In the genomic region with DNA sequence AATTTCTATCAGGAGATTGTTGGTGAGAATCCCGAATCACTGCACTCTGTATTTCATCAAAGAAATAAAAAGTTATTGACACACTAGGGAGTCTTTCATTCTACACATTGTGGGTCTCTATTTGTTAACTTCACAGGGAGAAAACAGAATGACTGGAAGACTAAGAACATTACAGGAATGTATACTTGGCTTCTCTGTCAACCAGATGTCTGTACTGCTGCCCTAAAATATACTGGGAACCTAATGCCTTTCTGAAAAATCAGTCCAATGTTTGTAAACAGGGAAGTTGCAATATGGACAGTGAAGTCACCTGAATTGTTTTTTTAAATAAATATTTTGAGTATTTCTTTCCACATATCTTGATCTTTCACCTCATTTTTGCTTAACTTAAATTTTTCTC, we compare ENCODE assay signal across 21 cellular contexts.
A peak's percentile ranks its signal among the peaks of the same experiment; 100 is the strongest.
DNase-seq lines count a peak whose midpoint lies in the region; ATAC-seq and TF ChIP-seq lines count a peak whose summit lies in the region.
"Had no signal": no experiment of that assay in that cellular context is flagged by ENCODE, and none has a peak within 500 bp of the region (broad histone marks: within the 10 kb centered on the region; RNA-seq: fewer than 3 reads in every experiment).

No MANE protein-coding gene starts in this region.

- H3K23ac ChIP-seq in IMR-90 (ENCODE audit: low read depth, low read length), result no peak overlapping the region
- no peak overlapping the region for H3K23ac ChIP-seq in mesenchymal stem cell (ENCODE audit: low read length in 2 of 2)

- TF ChIP-seq POLR2A in IMR-90 (IDR thresholded peaks at IDR 0.05; ENCODE audit: low read depth, low read length) (no peak), vagina (IDR thresholded peaks at IDR 0.05) (no peak)

- H3K27me3 ChIP-seq in IMR-90 (ENCODE audit: control insufficient read depth, insufficient read depth, low read length) (peaks cover 5% of the 10 kb centered on the region), mesenchymal stem cell (ENCODE audit: control insufficient read depth in 1 of 2, insufficient read depth in 1 of 2, low read length in 2 of 2) (no peaks in the 10 kb centered on the region), vagina (no peaks in the 10 kb centered on the region), A673 (replicated peaks; ENCODE audit: insufficient read depth, low read depth, low read length, poor library complexity) (peaks cover 35% of the 10 kb centered on the region)
- H3K27me3 ChIP-seq: BE2C, MG63 had no signal

- no peak overlapping the region for H3K56ac ChIP-seq in IMR-90 (ENCODE audit: extremely low read depth, insufficient read depth, low read length)

- H2BK120ac ChIP-seq in IMR-90 (ENCODE audit: low read depth, low read length) (no peak overlapping the region), mesenchymal stem cell (ENCODE audit: low read depth, low read length) (no peak overlapping the region)

- intact Hi-C loops in IMR-90 (cut with micrococcal nuclease), result no loop called here
- intact Hi-C loops in vagina (cut with DNase I), result no loop called here
- intact Hi-C loops in A673 (cut with micrococcal nuclease; ENCODE audit: unreplicated experiment), result no loop called here

- in situ Hi-C loops in IMR-90 (cut with MboI; ENCODE audit: low sequenced_read_pairs), result no loop called here

- H2BK15ac ChIP-seq in IMR-90 (ENCODE audit: low read depth, low read length) (no peak overlapping the region), mesenchymal stem cell (ENCODE audit: low read depth, poor library complexity, severe bottlenecking) (no peak overlapping the region)

- dilution Hi-C loops in IMR-90 (cut with HindIII; ENCODE audit: low sequenced_read_pairs, unreplicated experiment), result no loop called here

- H2BK5ac ChIP-seq in IMR-90 (ENCODE audit: low read depth, low read length, poor library complexity, severe bottlenecking) (no peak overlapping the region), mesenchymal stem cell (ENCODE audit: low read depth, low read length, poor library complexity, severe bottlenecking) (no peak overlapping the region)

- WGBS in IMR-90 (ENCODE audit: extremely low coverage in 2 of 2, insufficient read length in 1 of 2), 2 experiments, result no CpG with 5 or more reads among the region's 1 CpG
- no CpG with 5 or more reads among the region's 1 CpG for WGBS in mesenchymal stem cell

- peak; percentile 24 for DNase-seq in IMR-90
- peak; percentile 73 for DNase-seq in fibroblast of gingiva (ENCODE audit: low read depth)
- peak; percentile 29 for DNase-seq in mesenchymal stem cell
- DNase-seq in vagina (ENCODE audit: extremely low spot score in 2 of 2), result no peak
- DNase-seq in A673 (ENCODE audit: low spot score), result no peak
- no peak for DNase-seq in NCI-H69 (lab: John Stamatoyannopoulos, UW)
- DNase-seq in mucosa of gallbladder (ENCODE audit: low spot score), result no peak
- DNase-seq: ACHN; BE2C; Caco-2; CD4-positive, CD25-positive, alpha-beta regulatory T cell; Kasumi-1; MG63; NCI-H1048; NCI-H1436; NCI-H1930; NCI-H345; NCI-H524 treated with DMSO at 0.1 percent for 48 hours; NK-92 treated with Interleukin-12 subunit alpha and Interleukin-12 subunit beta, amount 100 ng/mL, for 24 hours; Right ventricle myocardium superior had no signal

- no peak overlapping the region for H2AK5ac ChIP-seq in IMR-90 (ENCODE audit: low read depth, low read length)
- H2AK5ac ChIP-seq in mesenchymal stem cell (ENCODE audit: low read length, severe bottlenecking), result no peak overlapping the region

- peaks cover 3% of the 10 kb centered on the region; the same call in 1 of the 2 replicates for H3K9me3 ChIP-seq in IMR-90 (ENCODE audit: control insufficient read depth, insufficient read depth, low read length)
- no peaks in the 10 kb centered on the region for H3K9me3 ChIP-seq in mesenchymal stem cell (ENCODE audit: control insufficient read depth, low read length)
- H3K9me3 ChIP-seq in vagina, result no peaks in the 10 kb centered on the region
- no peaks in the 10 kb centered on the region for H3K9me3 ChIP-seq in A673 (ENCODE audit: low read depth, low read length, poor library complexity, severe bottlenecking)
- H3K9me3 ChIP-seq: BE2C, Caco-2, HAP-1, MG63 had no signal

- H4K91ac ChIP-seq in IMR-90 (ENCODE audit: insufficient read depth, low read depth, low read length) (no peak overlapping the region), mesenchymal stem cell (ENCODE audit: low read length) (no peak overlapping the region)

- H4K20me1 ChIP-seq in IMR-90 (ENCODE audit: insufficient read depth, low read length), result no peaks in the 10 kb centered on the region

- no peak for TF ChIP-seq CTCF in IMR-90 (conservative IDR thresholded peaks at IDR 0.05; ENCODE audit: low read depth, low read length)
- TF ChIP-seq CTCF in vagina (IDR thresholded peaks at IDR 0.05), result no peak
- no peak for TF ChIP-seq CTCF in A673 (conservative IDR thresholded peaks at IDR 0.05; ENCODE audit: low read depth, low read length)

- POLR2A ChIA-PET in IMR-90 (lab: Charles Lee; ENCODE audit: unreplicated experiment) (no interaction called here), A673 (lab: Charles Lee; ENCODE audit: low non-redundant PET) (no interaction called here)

- no peaks in the 10 kb centered on the region for H3K79me1 ChIP-seq in IMR-90 (ENCODE audit: low read depth in 1 of 2, low read length in 2 of 2)
- no peaks in the 10 kb centered on the region for H3K79me1 ChIP-seq in mesenchymal stem cell (replicated peaks; ENCODE audit: low read length, poor library complexity, severe bottlenecking)

- no peak overlapping the region for H2AFZ ChIP-seq in IMR-90 (replicated peaks; ENCODE audit: low read length, poor library complexity)
- no peak overlapping the region for H2AFZ ChIP-seq in mesenchymal stem cell (ENCODE audit: low read depth, low read length)

- H3K4ac ChIP-seq in IMR-90 (ENCODE audit: low read depth, low read length) (no peak overlapping the region), mesenchymal stem cell (ENCODE audit: low read depth in 1 of 2, low read length in 2 of 2) (no peak overlapping the region)

- H4K8ac ChIP-seq in IMR-90 (ENCODE audit: low read depth in 2 of 2, low read length in 2 of 2) (no peak overlapping the region), mesenchymal stem cell (ENCODE audit: low read length) (no peak overlapping the region)

- H3K18ac ChIP-seq in IMR-90 (ENCODE audit: low read depth, low read length) (no peak overlapping the region; the same call in 1 of the 2 replicates), mesenchymal stem cell (ENCODE audit: low read depth in 1 of 2, low read length in 2 of 2) (no peak overlapping the region)

- no peak overlapping the region for H2BK12ac ChIP-seq in mesenchymal stem cell (ENCODE audit: low read length in 2 of 2)

- H2BK20ac ChIP-seq in IMR-90 (ENCODE audit: low read depth, low read length), result no peak overlapping the region

- no peak overlapping the region for H2AK9ac ChIP-seq in IMR-90 (replicated peaks; ENCODE audit: low read depth, low read length, poor library complexity)

- H3K36me3 ChIP-seq in IMR-90 (ENCODE audit: control insufficient read depth, insufficient read depth, low read length) (no peaks in the 10 kb centered on the region), mesenchymal stem cell (ENCODE audit: control insufficient read depth in 1 of 2, insufficient read depth in 2 of 2, low read depth in 1 of 2, low read length in 2 of 2) (no peaks in the 10 kb centered on the region), vagina (no peaks in the 10 kb centered on the region), A673 (ENCODE audit: insufficient read depth, low read length, poor library complexity, severe bottlenecking) (no peaks in the 10 kb centered on the region)
- H3K36me3 ChIP-seq: BE2C, HAP-1, MG63 had no signal

- CTCF ChIA-PET in IMR-90 (lab: Yijun Ruan, JAX), result interaction anchor here (0.6 to 0.8 kb wide), 2 partner anchors 11 to 61 kb away, joined by 3 to 4 read pairs; no protein-coding TSS in a partner anchor
- CTCF ChIA-PET in A673 (lab: Charles Lee), result no interaction called here

- H3K9ac ChIP-seq in IMR-90 (ENCODE audit: low read depth, low read length) (no peak overlapping the region), mesenchymal stem cell (ENCODE audit: low read length) (no peak overlapping the region)

- peak; percentile 60 for ATAC-seq in IMR-90 (ENCODE audit: low read depth)

- H3K4me3 ChIP-seq in IMR-90 (ENCODE audit: insufficient read depth, low read depth, low read length), result no peak overlapping the region
- peak overlapping the region in 1 of 2 experiments; percentile 31 for H3K4me3 ChIP-seq in mesenchymal stem cell (ENCODE audit: insufficient read depth in 1 of 2, low read depth in 1 of 2, low read length in 2 of 2)
- no peak overlapping the region for H3K4me3 ChIP-seq in vagina
- H3K4me3 ChIP-seq in A673 (ENCODE audit: low read depth, low read length, poor library complexity, severe bottlenecking), result no peak overlapping the region
- H3K4me3 ChIP-seq: HAP-1, MG63 had no signal

- TF ChIP-seq RAD21 in IMR-90 (IDR thresholded peaks at IDR 0.05; ENCODE audit: low read length), result no peak

- H3K27ac ChIP-seq in IMR-90 (ENCODE audit: insufficient read depth, low read length) (no peak overlapping the region), mesenchymal stem cell (ENCODE audit: low read length, poor library complexity, severe bottlenecking) (no peak overlapping the region), vagina (peak overlapping the region; percentile 36), A673 (ENCODE audit: low read depth, low read length, poor library complexity, severe bottlenecking) (no peak overlapping the region)

- no peak overlapping the region for H3K14ac ChIP-seq in IMR-90 (replicated peaks; ENCODE audit: low read depth, low read length)
- no peak overlapping the region for H3K14ac ChIP-seq in mesenchymal stem cell (ENCODE audit: low read length in 2 of 2)

- H3K4me2 ChIP-seq in IMR-90 (ENCODE audit: low read depth, low read length), result no peak overlapping the region
- no peak overlapping the region for H3K4me2 ChIP-seq in mesenchymal stem cell (ENCODE audit: low read length, poor library complexity, severe bottlenecking)

- H4K5ac ChIP-seq in IMR-90 (ENCODE audit: low read depth, low read length), result no peak overlapping the region

- H3K9me1 ChIP-seq in IMR-90 (ENCODE audit: insufficient read depth, low read length), result peaks cover 7% of the 10 kb centered on the region

- H3K4me1 ChIP-seq in IMR-90 (ENCODE audit: control insufficient read depth, insufficient read depth, low read length) (no peaks in the 10 kb centered on the region), mesenchymal stem cell (ENCODE audit: control insufficient read depth, insufficient read depth, low read depth, low read length) (peaks cover 2% of the 10 kb centered on the region), vagina (peaks cover 16% of the 10 kb centered on the region), A673 (ENCODE audit: insufficient read depth, low read length, poor library complexity, severe bottlenecking) (no peaks in the 10 kb centered on the region)
- H3K4me1 ChIP-seq: BE2C, Caco-2, HAP-1 had no signal

- no TSS peak for BruUV-seq in IMR-90 (replicated peaks; lab: Mats Ljungman, UMichigan)
- no TSS peak for BruUV-seq in A673 (replicated peaks; lab: Mats Ljungman, UMichigan)

TF ChIP-seq in IMR-90, 13 proteins besides CTCF, POLR2A, EP300 and RAD21 (continues in another document):
- TF ChIP-seq FOS (IDR thresholded peaks at IDR 0.05; ENCODE audit: low read depth, low read length), result no peak
- TF ChIP-seq MXI1 (IDR thresholded peaks at IDR 0.05; ENCODE audit: borderline replicate concordance, low read depth, low read length), result no peak
- no peak for TF ChIP-seq NFE2L2 (IDR thresholded peaks at IDR 0.05; ENCODE audit: low read depth, low read length)
- no peak for TF ChIP-seq SMC3 (IDR thresholded peaks at IDR 0.05; ENCODE audit: low read depth, low read length)

Comparison
In these comparisons a context has a peak if more than half of its experiments do, and no peak if none do; other contexts are left out.
1. DNase-seq: peak in IMR-90 (single experiment), fibroblast of gingiva (single experiment) and mesenchymal stem cell (single experiment); none in vagina (0 of 2), A673 (single experiment), NCI-H69 (single experiment) and mucosa of gallbladder (single experiment).